17 cellular contexts compared by ENCODE assay signal in genomic region chr17:78917451-78918307, GRCh38. TPM values are rescaled to one million over a fixed set of nuclear protein-coding genes. Genes with fewer than 3 reads are reported as not detected.
DNase-seq lines count a peak whose midpoint lies in the region; ATAC-seq and TF ChIP-seq lines count a peak whose summit lies in the region.
"Had no signal": no experiment of that assay in that cellular context is flagged by ENCODE, and none has a peak within 500 bp of the region (broad histone marks: within the 10 kb centered on the region; RNA-seq: fewer than 3 reads in every experiment).

No MANE protein-coding gene starts in this region.

- H3K79me2 ChIP-seq in mammary epithelial cell (ENCODE audit: insufficient read depth, low read length) = no peaks in the 10 kb centered on the region

- no peak for ATAC-seq in naive thymus-derived CD8-positive, alpha-beta T cell
- ATAC-seq in upper lobe of left lung (ENCODE audit: low FRiP score in 2 of 2) = no peak
- ATAC-seq: activated T-helper 17 cell treated with anti-CD3 and anti-CD28 coated beads, Interleukin-2, amount 50 U/mL, for 72 hours; heart right ventricle; left lung had no signal

- 91% methylated on average over 19 of the region's 21 CpGs for WGBS in mammary epithelial cell (ENCODE audit: low coverage, missing lambda C conversion rate)
- 73 to 75% methylated on average over 21 of the region's 21 CpGs for whole genome bisulfite sequencing in upper lobe of left lung, 2 donors

- H3K9ac ChIP-seq in mammary epithelial cell (ENCODE audit: insufficient read depth, low read length) = no peak overlapping the region

- BruUV-seq in MCF 10A (replicated peaks; lab: Mats Ljungman, UMichigan) (no TSS peak), mammary epithelial cell (replicated peaks; lab: Mats Ljungman, UMichigan) (no TSS peak)

- no peak overlapping the region for H2AFZ ChIP-seq in mammary epithelial cell (ENCODE audit: low read depth, low read length)

- DNase-seq in MCF 10A (ENCODE audit: unreplicated experiment) (no peak), mammary epithelial cell (no peak), chondrocyte (ENCODE audit: low spot score) (no peak), upper lobe of left lung (no peak), kidney glomerular epithelial cell (lab: John Stamatoyannopoulos, UW) (no peak), COLO829 (ENCODE audit: low spot score) (no peak), DMS79 (lab: John Stamatoyannopoulos, UW) (no peak)
- peak in 1 of 10 donors; percentile 16 for DNase-seq in naive thymus-derived CD8-positive, alpha-beta T cell
- DNase-seq: activated CD4-positive, alpha-beta T cell treated with anti-CD3 and anti-CD28 coated beads for 48 hours; heart right ventricle; NCI-H1048; NCI-H2227 treated with DMSO at 0.1 percent for 48 hours; T-cell had no signal

- in situ Hi-C loops in mammary epithelial cell (cut with MboI; ENCODE audit: low sequenced_read_pairs in 2 of 2) = no loop called here

- H3K27ac Mint-ChIP-seq in MCF 10A (ENCODE audit: low read depth, unreplicated experiment) (peak overlapping the region; percentile 71), chondrocyte (ENCODE audit: unreplicated experiment) (peak overlapping the region; percentile 9)
- peak overlapping the region in 9 of 10 donors; percentile 65 to 91 (median 75) for H3K27ac Mint-ChIP-seq in naive thymus-derived CD8-positive, alpha-beta T cell
- H3K27ac Mint-ChIP-seq: activated T-helper 17 cell treated with anti-CD3 and anti-CD28 coated beads, Interleukin-2, amount 50 U/mL, for 72 hours had no signal

- peaks cover 8% of the 10 kb centered on the region for H3K4me1 ChIP-seq in mammary epithelial cell (ENCODE audit: insufficient read depth, low read length)
- peaks cover 44 to 78% (median 55%) of the 10 kb centered on the region in 4 donors for H3K4me1 ChIP-seq in upper lobe of left lung

- H3K4me3 ChIP-seq in mammary epithelial cell (replicated peaks in 1 of 3; ENCODE audit: insufficient read depth in 1 of 3, low read depth in 2 of 3, low read length in 3 of 3) = no peak overlapping the region
- H3K4me3 ChIP-seq in upper lobe of left lung = peak overlapping the region in 1 of 4 donors; percentile 4
- H3K4me3 ChIP-seq: smooth muscle cell had no signal

- H3K36me3 Mint-ChIP-seq in MCF 10A (ENCODE audit: insufficient read depth, unreplicated experiment) (no peaks in the 10 kb centered on the region), chondrocyte (ENCODE audit: low read depth) (no peaks in the 10 kb centered on the region)
- no peaks in the 10 kb centered on the region for H3K36me3 Mint-ChIP-seq in naive thymus-derived CD8-positive, alpha-beta T cell
- H3K36me3 Mint-ChIP-seq: T-cell had no signal

- no peaks in the 10 kb centered on the region for H3K9me3 ChIP-seq in mammary epithelial cell (replicated peaks; ENCODE audit: insufficient read depth, low read length)
- no peaks in the 10 kb centered on the region for H3K9me3 ChIP-seq in upper lobe of left lung
- H3K9me3 ChIP-seq: heart right ventricle, left lung had no signal

- H3K9me3 Mint-ChIP-seq in MCF 10A (ENCODE audit: unreplicated experiment) (no peaks in the 10 kb centered on the region), chondrocyte (ENCODE audit: low read depth) (no peaks in the 10 kb centered on the region)
- no peaks in the 10 kb centered on the region for H3K9me3 Mint-ChIP-seq in naive thymus-derived CD8-positive, alpha-beta T cell
- H3K9me3 Mint-ChIP-seq: activated T-helper 17 cell treated with anti-CD3 and anti-CD28 coated beads, Interleukin-2, amount 50 U/mL, for 72 hours; T-cell had no signal

- H3K4me3 Mint-ChIP-seq in MCF 10A (ENCODE audit: unreplicated experiment) (no peak overlapping the region), chondrocyte (ENCODE audit: unreplicated experiment) (no peak overlapping the region)
- peak overlapping the region in 7 of 10 donors; percentile 12 to 72 (median 59) for H3K4me3 Mint-ChIP-seq in naive thymus-derived CD8-positive, alpha-beta T cell
- H3K4me3 Mint-ChIP-seq: activated T-helper 17 cell treated with anti-CD3 and anti-CD28 coated beads, Interleukin-2, amount 50 U/mL, for 72 hours had no signal

- H3K27me3 ChIP-seq in mammary epithelial cell (ENCODE audit: insufficient read depth, low read length) (no peaks in the 10 kb centered on the region), upper lobe of left lung (no peaks in the 10 kb centered on the region)
- H3K27me3 ChIP-seq: heart right ventricle, left lung had no signal

- no peaks in the 10 kb centered on the region for H3K36me3 ChIP-seq in mammary epithelial cell (ENCODE audit: insufficient read depth, low read length)
- H3K36me3 ChIP-seq in upper lobe of left lung = no peaks in the 10 kb centered on the region
- H3K36me3 ChIP-seq: left lung had no signal

- H3K4me1 Mint-ChIP-seq in MCF 10A (ENCODE audit: insufficient read depth, unreplicated experiment) = peaks cover 44% of the 10 kb centered on the region
- peaks cover 67% of the 10 kb centered on the region for H3K4me1 Mint-ChIP-seq in chondrocyte (ENCODE audit: low read depth)
- H3K4me1 Mint-ChIP-seq in naive thymus-derived CD8-positive, alpha-beta T cell = peaks cover 11 to 53% (median 38%) of the 10 kb centered on the region in 4 donors

- dilution Hi-C loops in mammary epithelial cell (cut with HindIII; ENCODE audit: low sequenced_read_pairs) = no loop called here

- intact Hi-C loops in MCF 10A (cut with micrococcal nuclease) (no loop called here), mammary epithelial cell (cut with micrococcal nuclease) (no loop called here)

- no peaks in the 10 kb centered on the region for H4K20me1 ChIP-seq in mammary epithelial cell (ENCODE audit: insufficient read depth, low read length)

- CTCF ChIA-PET in MCF 10A (lab: Yijun Ruan, JAX) (interaction anchor here (0.6 kb wide), 1 partner anchor 88 kb away, joined by 3 read pairs; no protein-coding TSS in a partner anchor), mammary epithelial cell (lab: Charles Lee; ENCODE audit: low non-redundant PET) (no interaction called here)

- no peak for TF ChIP-seq EP300 in upper lobe of left lung (IDR thresholded peaks at IDR 0.05)

- H3K4me2 ChIP-seq in mammary epithelial cell (ENCODE audit: insufficient read depth, low read depth, low read length) = no peak overlapping the region
- H3K4me2 ChIP-seq: smooth muscle cell had no signal

- no peak for TF ChIP-seq CTCF in MCF 10A (IDR thresholded peaks at IDR 0.05; ENCODE audit: unreplicated experiment)
- TF ChIP-seq CTCF in mammary epithelial cell (conservative IDR thresholded peaks at IDR 0.05 in 1 of 2, IDR thresholded peaks at IDR 0.05 in 1 of 2; ENCODE audit: extremely low read depth in 1 of 2, insufficient read depth in 1 of 2, low read depth in 1 of 2, low read length in 2 of 2) = no peak
- TF ChIP-seq CTCF in chondrocyte (IDR thresholded peaks at IDR 0.05) = no peak
- no peak for TF ChIP-seq CTCF in upper lobe of left lung (IDR thresholded peaks at IDR 0.05)

- POLR2A ChIA-PET in MCF 10A (lab: Yijun Ruan, JAX) = interaction anchor here (1.3 kb wide), 1 partner anchor 34 kb away, joined by 3 read pairs; no protein-coding TSS in a partner anchor
- POLR2A ChIA-PET in naive thymus-derived CD8-positive, alpha-beta T cell (lab: Charles Lee) = no interaction called here

- H3K27me3 Mint-ChIP-seq in MCF 10A (ENCODE audit: insufficient read depth, unreplicated experiment) = no peaks in the 10 kb centered on the region
- H3K27me3 Mint-ChIP-seq in chondrocyte (ENCODE audit: low read depth) = no peaks in the 10 kb centered on the region
- no peaks in the 10 kb centered on the region for H3K27me3 Mint-ChIP-seq in naive thymus-derived CD8-positive, alpha-beta T cell
- H3K27me3 Mint-ChIP-seq: activated T-helper 17 cell treated with anti-CD3 and anti-CD28 coated beads, Interleukin-2, amount 50 U/mL, for 72 hours had no signal

- TF ChIP-seq POLR2A in upper lobe of left lung (IDR thresholded peaks at IDR 0.05) = no peak

- H3K27ac ChIP-seq in mammary epithelial cell (ENCODE audit: insufficient read depth, low read depth, low read length) (no peak overlapping the region), upper lobe of left lung (peak overlapping the region; percentile 53 to 83 (median 76))

RNA-seq across cellular contexts. Expression of gene TIMP2, which starts 7.5 kb away (rescaled TPM):
- 24.8 and 35.1 TPM in 2 replicates for total RNA-seq in MCF 10A (2022)
- 10 to 100 TPM; 20.7 to 31.2 TPM for total RNA-seq in mammary epithelial cell
- polyA plus RNA-seq in mammary epithelial cell = 11.5 TPM
- 19.6 TPM for polyA minus RNA-seq in mammary epithelial cell
- total RNA-seq in chondrocyte = 429 to 540 TPM (median 535 TPM) in 3 replicates
- total RNA-seq in naive thymus-derived CD8-positive, alpha-beta T cell = 1 to 10 TPM; 6.2 to 7.3 TPM
- polyA plus RNA-seq in naive thymus-derived CD8-positive, alpha-beta T cell = under 1 TPM; 0.22 to 0.75 (median 0.60) TPM
- 100 to 1,000 TPM in 4 of 6 donors, 10 to 100 TPM in 2; 60.8 to 313 (median 145) TPM for total RNA-seq in upper lobe of left lung

RNA-seq across cellular contexts. Expression of gene CEP295NL, which starts 14.7 kb away (rescaled TPM):
- 0.68 and 0.86 TPM in 2 replicates for total RNA-seq in MCF 10A (2022)
- under 1 TPM; 0.49 to 0.50 TPM for total RNA-seq in mammary epithelial cell
- polyA plus RNA-seq in mammary epithelial cell = not detected
- polyA minus RNA-seq in mammary epithelial cell = not detected
- total RNA-seq in chondrocyte = 0.67 to 2.3 TPM (median 1.3 TPM) in 3 replicates
- total RNA-seq in naive thymus-derived CD8-positive, alpha-beta T cell = under 1 TPM in 1 of 2 experiments, not detected in 1; 0.86 TPM
- polyA plus RNA-seq in naive thymus-derived CD8-positive, alpha-beta T cell = not detected
- total RNA-seq in upper lobe of left lung = 10 to 100 TPM in 2 of 6 donors, 1 to 10 TPM in 4; 2.6 to 61.8 (median 4.2) TPM
- total RNA-seq: activated T-helper 17 cell treated with anti-CD3 and anti-CD28 coated beads, Interleukin-2, amount 50 U/mL, for 72 hours; OCI-LY7 had no signal
- polyA plus RNA-seq: smooth muscle cell had no signal

Comparison
In these comparisons a context has a peak if more than half of its experiments do, and no peak if none do; other contexts are left out.
1. H3K27ac Mint-ChIP-seq: peak in every context shown above with its lines; median percentile 75 in naive thymus-derived CD8-positive, alpha-beta T cell; 71 in MCF 10A; 9 in chondrocyte.
2. H3K4me3 Mint-ChIP-seq: peak in naive thymus-derived CD8-positive, alpha-beta T cell (7 of 10); none in MCF 10A (single experiment) and chondrocyte (single experiment).